ENCODE assay signal across 8 cellular contexts in genomic region chr15:92832992-92833438, GRCh38.
A peak's percentile ranks its signal among the peaks of the same experiment; 100 is the strongest.
DNase-seq lines count a peak whose midpoint lies in the region; ATAC-seq and TF ChIP-seq lines count a peak whose summit lies in the region.

No MANE protein-coding gene starts in this region.

- TF ChIP-seq POLR2A in tibial nerve (IDR thresholded peaks at IDR 0.05): peak in 1 of 2 donors; percentile 15

- peak overlapping the region; percentile 68 for H2BK5ac ChIP-seq in mesenchymal stem cell (ENCODE audit: low read depth, low read length, poor library complexity, severe bottlenecking)

- H2BK12ac ChIP-seq in mesenchymal stem cell (ENCODE audit: low read length in 2 of 2): peak overlapping the region in 1 of 2 experiments; percentile 71

- H3K27ac ChIP-seq in ascending aorta (peak overlapping the region; percentile 93 to 94), mesenchymal stem cell (ENCODE audit: low read length, poor library complexity, severe bottlenecking) (peak overlapping the region; percentile 97), tibial nerve (peak overlapping the region; percentile 87 to 91 (median 89))

- H4K91ac ChIP-seq in mesenchymal stem cell (ENCODE audit: low read length): no peak overlapping the region

- H3K36me3 Mint-ChIP-seq in activated T-cell treated with anti-CD3 and anti-CD28 coated beads, Interleukin-2, amount 50 U/mL, for 4 hours (ENCODE audit: insufficient read depth): no peaks in the 10 kb centered on the region

- no peak for ATAC-seq in activated T-cell treated with anti-CD3 and anti-CD28 coated beads, Interleukin-2, amount 50 U/mL, for 4 hours
- ATAC-seq in GM21737 (IDR thresholded peaks at IDR 0.05; ENCODE audit: unreplicated experiment): no peak
- no peak for ATAC-seq in omental fat pad (ENCODE audit: low FRiP score)

- H3K4me3 ChIP-seq in ascending aorta: peak overlapping the region in 1 of 2 donors; percentile 60
- no peak overlapping the region for H3K4me3 ChIP-seq in mesenchymal stem cell (ENCODE audit: insufficient read depth in 1 of 2, low read depth in 1 of 2, low read length in 2 of 2)
- no peak overlapping the region for H3K4me3 ChIP-seq in tibial nerve

- H3K4me1 Mint-ChIP-seq in activated T-cell treated with anti-CD3 and anti-CD28 coated beads, Interleukin-2, amount 50 U/mL, for 4 hours (ENCODE audit: low read depth): peaks cover 51% of the 10 kb centered on the region

- no peak overlapping the region for H2BK15ac ChIP-seq in mesenchymal stem cell (ENCODE audit: low read depth, poor library complexity, severe bottlenecking)

- H3K4me3 Mint-ChIP-seq in activated T-cell treated with anti-CD3 and anti-CD28 coated beads, Interleukin-2, amount 50 U/mL, for 4 hours: peak overlapping the region; percentile 8

- H3K9me3 ChIP-seq in ascending aorta (no peaks in the 10 kb centered on the region), mesenchymal stem cell (ENCODE audit: control insufficient read depth, low read length) (no peaks in the 10 kb centered on the region), tibial nerve (no peaks in the 10 kb centered on the region)

- peak overlapping the region; percentile 47 to 67 for H3K4ac ChIP-seq in mesenchymal stem cell (ENCODE audit: low read depth in 1 of 2, low read length in 2 of 2)

- H3K27me3 ChIP-seq in ascending aorta: no peaks in the 10 kb centered on the region
- no peaks in the 10 kb centered on the region for H3K27me3 ChIP-seq in mesenchymal stem cell (ENCODE audit: control insufficient read depth in 1 of 2, insufficient read depth in 1 of 2, low read length in 2 of 2)
- no peaks in the 10 kb centered on the region for H3K27me3 ChIP-seq in tibial nerve

- H3K4me2 ChIP-seq in mesenchymal stem cell (ENCODE audit: low read length, poor library complexity, severe bottlenecking): no peak overlapping the region

- 83% methylated on average over 4 of the region's 5 CpGs for WGBS in mesenchymal stem cell
- WGBS in tibial nerve, 2 donors: 45 to 56% methylated on average over 5 of the region's 5 CpGs

- no peak overlapping the region for H2BK120ac ChIP-seq in mesenchymal stem cell (ENCODE audit: low read depth, low read length)

- H2AFZ ChIP-seq in mesenchymal stem cell (ENCODE audit: low read depth, low read length): no peak overlapping the region

- peak overlapping the region; percentile 24 for H2AK5ac ChIP-seq in mesenchymal stem cell (ENCODE audit: low read length, severe bottlenecking)

- no peak overlapping the region for H4K8ac ChIP-seq in mesenchymal stem cell (ENCODE audit: low read length)

- DNase-seq in activated T-cell treated with anti-CD3 and anti-CD28 coated beads, Interleukin-2, amount 50 U/mL, for 4 hours: no peak
- DNase-seq in activated T-cell treated with anti-CD3 and anti-CD28 coated beads for 4 hours (no peak), ascending aorta (ENCODE audit: low spot score in 2 of 2) (no peak), mesenchymal stem cell (peak; percentile 58), tibial nerve (ENCODE audit: low spot score in 2 of 2) (no peak), omental fat pad (ENCODE audit: low spot score) (no peak), NCI-H1436 (lab: John Stamatoyannopoulos, UW) (no peak)

- intact Hi-C loops in ascending aorta (cut with DNase I): loop anchor here (1.0 to 2.0 kb wide), 3 partner anchors 13 to 86 kb away; no protein-coding TSS in a partner anchor

- no peak for TF ChIP-seq EP300 in tibial nerve (IDR thresholded peaks at IDR 0.05)

- H3K36me3 ChIP-seq in ascending aorta (no peaks in the 10 kb centered on the region), mesenchymal stem cell (ENCODE audit: control insufficient read depth in 1 of 2, insufficient read depth in 2 of 2, low read depth in 1 of 2, low read length in 2 of 2) (no peaks in the 10 kb centered on the region), tibial nerve (no peaks in the 10 kb centered on the region)

- no peak overlapping the region for H3K23ac ChIP-seq in mesenchymal stem cell (ENCODE audit: low read length in 2 of 2)

- H3K18ac ChIP-seq in mesenchymal stem cell (ENCODE audit: low read depth in 1 of 2, low read length in 2 of 2): peak overlapping the region in 1 of 2 experiments; percentile 28

- H3K14ac ChIP-seq in mesenchymal stem cell (ENCODE audit: low read length in 2 of 2): no peak overlapping the region

- TF ChIP-seq CTCF in ascending aorta (IDR thresholded peaks at IDR 0.05) (no peak), tibial nerve (IDR thresholded peaks at IDR 0.05) (no peak), omental fat pad (IDR thresholded peaks at IDR 0.05) (no peak)

- no peaks in the 10 kb centered on the region for H3K27me3 Mint-ChIP-seq in activated T-cell treated with anti-CD3 and anti-CD28 coated beads, Interleukin-2, amount 50 U/mL, for 4 hours (ENCODE audit: low read depth)

- H3K4me1 ChIP-seq in ascending aorta: peaks cover 10 to 56% of the 10 kb centered on the region in 2 donors
- H3K4me1 ChIP-seq in mesenchymal stem cell (ENCODE audit: control insufficient read depth, insufficient read depth, low read depth, low read length): peaks cover 10% of the 10 kb centered on the region
- H3K4me1 ChIP-seq in tibial nerve: peaks cover 0 to 48% (median 40%) of the 10 kb centered on the region in 4 donors

- H3K79me1 ChIP-seq in mesenchymal stem cell (replicated peaks; ENCODE audit: low read length, poor library complexity, severe bottlenecking): no peaks in the 10 kb centered on the region

- H3K9ac ChIP-seq in mesenchymal stem cell (ENCODE audit: low read length): peak overlapping the region; percentile 92

- no peaks in the 10 kb centered on the region for H3K9me3 Mint-ChIP-seq in activated T-cell treated with anti-CD3 and anti-CD28 coated beads, Interleukin-2, amount 50 U/mL, for 4 hours
